Comparison of ENCODE assay signal across 20 cellular contexts in the genomic region with DNA sequence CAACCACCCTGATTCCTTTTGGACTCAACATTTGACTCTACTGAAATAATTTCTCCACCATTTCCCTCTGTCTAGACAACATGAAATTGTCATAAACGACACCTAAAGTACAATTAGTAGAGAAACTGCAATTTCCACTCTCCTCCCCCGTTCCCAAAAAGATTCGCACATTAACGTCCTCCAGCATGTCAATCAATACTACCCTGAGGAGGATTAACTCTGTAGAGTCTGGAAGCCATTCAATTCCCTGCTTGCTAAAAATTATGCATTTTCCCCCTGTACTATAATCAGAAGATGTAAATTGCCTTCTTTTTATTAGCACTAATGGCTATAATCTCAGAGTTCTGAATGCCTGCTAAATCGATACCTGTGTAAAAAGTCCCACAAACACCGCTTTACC.
DNase-seq lines count a peak whose midpoint lies in the region; ATAC-seq, FAIRE-seq and TF ChIP-seq lines count a peak whose summit lies in the region.
"Had no signal": no experiment of that assay in that cellular context is flagged by ENCODE, and none has a peak within 500 bp of the region (broad histone marks: within the 10 kb centered on the region; RNA-seq: fewer than 3 reads in every experiment).

No MANE protein-coding gene starts in this region.

- H3K4me3 Mint-ChIP-seq in activated CD4-positive, alpha-beta memory T cell treated with anti-CD3 and anti-CD28 coated beads, Interleukin-2, amount 10 ng/mL, durations not matched to agents 7 days and 5 days, result no peak overlapping the region
- H3K4me3 Mint-ChIP-seq: CD14-positive monocyte had no signal

- H3K4me3 ChIP-seq in cardiac muscle cell (no peak overlapping the region), K562 (no peak overlapping the region), mucosa of rectum (ENCODE audit: low read length in 2 of 2) (no peak overlapping the region)

- CTCF ChIA-PET in K562 (lab: Yijun Ruan, JAX; ENCODE audit: low intra/inter-chr PET ratio), result no interaction called here
- CTCF ChIA-PET in activated CD4-positive, alpha-beta memory T cell treated with anti-CD3 and anti-CD28 coated beads, Interleukin-2, amount 10 ng/mL, durations not matched to agents 7 days and 5 days (lab: Charles Lee), result interaction anchor here (1.1 to 1.4 kb wide), 3 partner anchors 7 to 284 kb away, joined by 3 to 9 read pairs (median 3); no protein-coding TSS in a partner anchor

- H3K4me2 ChIP-seq in K562 (ENCODE audit: insufficient read depth, low read length), result no peak overlapping the region

- no peak for DNase-seq in cardiac muscle cell (ENCODE audit: low read depth in 1 of 2, low spot score in 1 of 2)
- DNase-seq in cardiac septum (ENCODE audit: low spot score), result no peak
- DNase-seq in K562 (ENCODE audit: extremely low read depth in 1 of 4, low spot score in 3 of 4), result no peak
- DNase-seq in NCI-H187 (lab: John Stamatoyannopoulos, UW), result no peak
- DNase-seq in GDM1 (lab: John Stamatoyannopoulos, UW), result no peak
- DNase-seq in ecto neural progenitor cell (ENCODE audit: low spot score), result no peak
- no peak for DNase-seq in activated CD4-positive, alpha-beta memory T cell treated with anti-CD3 and anti-CD28 coated beads, Interleukin-2, amount 10 ng/mL, durations not matched to agents 7 days and 5 days
- DNase-seq: DMS 273 treated with DMSO at 0.1 percent for 48 hours; GF-D8; IMR-90; Kasumi-1; MM.1S; NCI-H1105; NCI-H1694; NCI-H446; NCI-H69; NK-92 treated with Interleukin-12 subunit alpha and Interleukin-12 subunit beta, amount 100 ng/mL, for 24 hours; SHP77 had no signal

- no peak for FAIRE-seq in K562 (lab: Jason Lieb, UNC)

- H3K27me3 Mint-ChIP-seq in activated CD4-positive, alpha-beta memory T cell treated with anti-CD3 and anti-CD28 coated beads, Interleukin-2, amount 10 ng/mL, durations not matched to agents 7 days and 5 days, result no peaks in the 10 kb centered on the region

- H3K36me3 ChIP-seq in cardiac muscle cell, result no peaks in the 10 kb centered on the region
- H3K36me3 ChIP-seq in K562 (ENCODE audit: control insufficient read depth, insufficient read depth, low read length), result peaks cover 2% of the 10 kb centered on the region; the same call in 2 of the 3 replicates
- H3K36me3 ChIP-seq in mucosa of rectum (ENCODE audit: control insufficient read depth in 2 of 2, insufficient read depth in 2 of 2, low read length in 2 of 2), result no peaks in the 10 kb centered on the region

- TSS peak; percentile 18 for BruUV-seq in K562 (replicated peaks; lab: Mats Ljungman, UMichigan)

- TF ChIP-seq CTCF in cardiac muscle cell (IDR thresholded peaks at IDR 0.05; ENCODE audit: low read depth, low read length) (no peak), K562 (IDR thresholded peaks at IDR 0.05 in 2 of 3, conservative IDR thresholded peaks at IDR 0.05 in 1 of 3; ENCODE audit: insufficient read depth in 2 of 3, low read depth in 1 of 3, low read length in 3 of 3) (no peak)

- peaks cover 18% of the 10 kb centered on the region for H3K4me1 ChIP-seq in cardiac muscle cell (ENCODE audit: low read depth)
- peaks cover 0 to 4% of the 10 kb centered on the region in 2 experiments; a peak in 1 of 5 replicates for H3K4me1 ChIP-seq in K562 (replicated peaks in 1 of 2; ENCODE audit: control insufficient read depth in 2 of 2, insufficient read depth in 2 of 2, low read length in 2 of 2)
- H3K4me1 ChIP-seq in mucosa of rectum (ENCODE audit: control insufficient read depth in 2 of 2, insufficient read depth in 2 of 2, low read length in 2 of 2), result peaks cover 21 to 34% of the 10 kb centered on the region in 2 donors

- H3K9me3 Mint-ChIP-seq in activated CD4-positive, alpha-beta memory T cell treated with anti-CD3 and anti-CD28 coated beads, Interleukin-2, amount 10 ng/mL, durations not matched to agents 7 days and 5 days, result peaks cover 3% of the 10 kb centered on the region

- H3K4me1 Mint-ChIP-seq in activated CD4-positive, alpha-beta memory T cell treated with anti-CD3 and anti-CD28 coated beads, Interleukin-2, amount 10 ng/mL, durations not matched to agents 7 days and 5 days, result peaks cover 6% of the 10 kb centered on the region

- H3K9ac ChIP-seq in K562 (ENCODE audit: insufficient read depth in 1 of 2, low read depth in 2 of 2, low read length in 2 of 2), result no peak overlapping the region
- H3K9ac ChIP-seq in mucosa of rectum (ENCODE audit: low read depth in 1 of 2, low read length in 2 of 2), result no peak overlapping the region

- TF ChIP-seq RAD21 in K562 (CRISPR knock-in tag; conservative IDR thresholded peaks at IDR 0.05 in 1 of 2, IDR thresholded peaks at IDR 0.05 in 1 of 2), result no peak

- peak overlapping the region; percentile 11 for H3K27ac ChIP-seq in cardiac muscle cell
- H3K27ac ChIP-seq in K562 (ENCODE audit: extremely low read depth, low read depth, low read length), result no peak overlapping the region
- H3K27ac ChIP-seq in mucosa of rectum (ENCODE audit: low read depth in 2 of 2, low read length in 2 of 2), result peak overlapping the region; percentile 0 to 34

- H3K27ac Mint-ChIP-seq in activated CD4-positive, alpha-beta memory T cell treated with anti-CD3 and anti-CD28 coated beads, Interleukin-2, amount 10 ng/mL, durations not matched to agents 7 days and 5 days, result no peak overlapping the region

- intact Hi-C loops in cardiac septum (cut with DNase I) (no loop called here), K562 (cut with micrococcal nuclease) (no loop called here)

- H3K9me3 ChIP-seq in cardiac muscle cell (ENCODE audit: low read depth) (no peaks in the 10 kb centered on the region), K562 (replicated peaks; ENCODE audit: control insufficient read depth, insufficient read depth, low read depth, low read length) (no peaks in the 10 kb centered on the region), mucosa of rectum (ENCODE audit: control insufficient read depth in 2 of 2, low read length in 2 of 2) (no peaks in the 10 kb centered on the region)

- peaks cover 12% of the 10 kb centered on the region for H3K36me3 Mint-ChIP-seq in activated CD4-positive, alpha-beta memory T cell treated with anti-CD3 and anti-CD28 coated beads, Interleukin-2, amount 10 ng/mL, durations not matched to agents 7 days and 5 days (ENCODE audit: low read depth)

- POLR2A ChIA-PET in K562 (lab: Yijun Ruan, JAX), result interaction anchor here (1.0 kb wide), 1 partner anchor 13 kb away, joined by 3 read pairs; no protein-coding TSS in a partner anchor
- POLR2A ChIA-PET in activated CD4-positive, alpha-beta memory T cell treated with anti-CD3 and anti-CD28 coated beads, Interleukin-2, amount 10 ng/mL, durations not matched to agents 7 days and 5 days (lab: Charles Lee), result no interaction called here

- no peak for ATAC-seq in K562

- no peak overlapping the region for H2AFZ ChIP-seq in K562 (ENCODE audit: low read depth, low read length)

- TF ChIP-seq POLR2A in K562 (conservative IDR thresholded peaks at IDR 0.05), result no peak

- no peaks in the 10 kb centered on the region for H3K9me1 ChIP-seq in K562 (ENCODE audit: control insufficient read depth, insufficient read depth, low read length)

- in situ Hi-C loops in K562 (cut with MboI), result no loop called here

- 53% methylated on average over 6 of the region's 6 CpGs for WGBS in K562 (ENCODE audit: insufficient coverage, low coverage, missing lambda C conversion rate)

- TF ChIP-seq EP300 in K562 (IDR thresholded peaks at IDR 0.05; ENCODE audit: low read length), result no peak

- H4K20me1 ChIP-seq in K562 (replicated peaks; ENCODE audit: control insufficient read depth, insufficient read depth, low read length), result no peaks in the 10 kb centered on the region; the same call in 1 of the 2 replicates

- peaks cover 61% of the 10 kb centered on the region for H3K79me2 ChIP-seq in K562 (ENCODE audit: control insufficient read depth, insufficient read depth, low read length)

- H3K27me3 ChIP-seq in cardiac muscle cell, result no peaks in the 10 kb centered on the region
- no peaks in the 10 kb centered on the region for H3K27me3 ChIP-seq in K562 (ENCODE audit: control insufficient read depth in 2 of 2, insufficient read depth in 2 of 2, low read length in 2 of 2)
- H3K27me3 ChIP-seq in mucosa of rectum (ENCODE audit: control insufficient read depth in 2 of 2, insufficient read depth in 2 of 2, low read length in 2 of 2), result no peaks in the 10 kb centered on the region

TF ChIP-seq in K562, 482 proteins besides CTCF, POLR2A, EP300 and RAD21:
- TF ChIP-seq SP1 (CRISPR knock-in tag; IDR thresholded peaks at IDR 0.05) (no peak), CAMTA2 (CRISPR knock-in tag; conservative IDR thresholded peaks at IDR 0.05) (no peak), ZKSCAN8 (CRISPR knock-in tag; IDR thresholded peaks at IDR 0.05) (no peak), TCFL5 (CRISPR knock-in tag; conservative IDR thresholded peaks at IDR 0.05) (no peak)
- TF ChIP-seq, protein P1, sequence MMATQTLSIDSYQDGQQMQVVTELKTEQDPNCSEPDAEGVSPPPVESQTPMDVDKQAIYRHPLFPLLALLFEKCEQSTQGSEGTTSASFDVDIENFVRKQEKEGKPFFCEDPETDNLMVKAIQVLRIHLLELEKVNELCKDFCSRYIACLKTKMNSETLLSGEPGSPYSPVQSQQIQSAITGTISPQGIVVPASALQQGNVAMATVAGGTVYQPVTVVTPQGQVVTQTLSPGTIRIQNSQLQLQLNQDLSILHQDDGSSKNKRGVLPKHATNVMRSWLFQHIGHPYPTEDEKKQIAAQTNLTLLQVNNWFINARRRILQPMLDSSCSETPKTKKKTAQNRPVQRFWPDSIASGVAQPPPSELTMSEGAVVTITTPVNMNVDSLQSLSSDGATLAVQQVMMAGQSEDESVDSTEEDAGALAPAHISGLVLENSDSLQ (IDR thresholded peaks at IDR 0.05), result peak; percentile 61
- TF ChIP-seq, protein P2, sequence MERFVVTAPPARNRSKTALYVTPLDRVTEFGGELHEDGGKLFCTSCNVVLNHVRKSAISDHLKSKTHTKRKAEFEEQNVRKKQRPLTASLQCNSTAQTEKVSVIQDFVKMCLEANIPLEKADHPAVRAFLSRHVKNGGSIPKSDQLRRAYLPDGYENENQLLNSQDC (CRISPR knock-in tag; IDR thresholded peaks at IDR 0.05), result no peak
- TF ChIP-seq, protein P3, sequence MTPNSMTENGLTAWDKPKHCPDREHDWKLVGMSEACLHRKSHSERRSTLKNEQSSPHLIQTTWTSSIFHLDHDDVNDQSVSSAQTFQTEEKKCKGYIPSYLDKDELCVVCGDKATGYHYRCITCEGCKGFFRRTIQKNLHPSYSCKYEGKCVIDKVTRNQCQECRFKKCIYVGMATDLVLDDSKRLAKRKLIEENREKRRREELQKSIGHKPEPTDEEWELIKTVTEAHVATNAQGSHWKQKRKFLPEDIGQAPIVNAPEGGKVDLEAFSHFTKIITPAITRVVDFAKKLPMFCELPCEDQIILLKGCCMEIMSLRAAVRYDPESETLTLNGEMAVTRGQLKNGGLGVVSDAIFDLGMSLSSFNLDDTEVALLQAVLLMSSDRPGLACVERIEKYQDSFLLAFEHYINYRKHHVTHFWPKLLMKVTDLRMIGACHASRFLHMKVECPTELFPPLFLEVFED (CRISPR knock-in tag; conservative IDR thresholded peaks at IDR 0.05), result no peak
